12 cellular contexts compared by ENCODE assay signal in genomic region chr1:53619811-53620619, GRCh38.
DNase-seq lines count a peak whose midpoint lies in the region; ATAC-seq lines count a peak whose summit lies in the region.
"Had no signal": no experiment of that assay in that cellular context is flagged by ENCODE, and none has a peak within 500 bp of the region (broad histone marks: within the 10 kb centered on the region; RNA-seq: fewer than 3 reads in every experiment).

No MANE protein-coding gene starts in this region.

- DNase-seq in NCI-H524 (lab: John Stamatoyannopoulos, UW), result peak; percentile 35 to 52
- no peak for DNase-seq in NCI-H524 treated with DMSO at 0.1 percent for 48 hours (lab: John Stamatoyannopoulos, UW)
- peak; percentile 5 for DNase-seq in adipocyte (ENCODE audit: low read depth)
- DNase-seq in inferior parietal cortex (ENCODE audit: extremely low spot score), result peak; percentile 7
- DNase-seq in superior temporal gyrus (ENCODE audit: extremely low spot score), result peak; percentile 55
- no peak for DNase-seq in NCI-H1436 treated with DMSO at 0.1 percent for 48 hours (lab: John Stamatoyannopoulos, UW)
- no peak for DNase-seq in activated gamma-delta T cell (lab: John Stamatoyannopoulos, UW)
- DNase-seq: activated naive CD8-positive, alpha-beta T cell treated with anti-CD3 and anti-CD28 coated beads for 36 hours; left ventricle myocardium inferior; NCI-H1417 had no signal

- H3K4me3 ChIP-seq in adipocyte (ENCODE audit: low read length), result no peak overlapping the region
- H3K4me3 ChIP-seq: esophagus muscularis mucosa, left ventricle myocardium inferior had no signal

- no peak overlapping the region for H3K9ac ChIP-seq in adipocyte (ENCODE audit: low read length)

- ATAC-seq in GM18873 (IDR thresholded peaks at IDR 0.05; ENCODE audit: low FRiP score, unreplicated experiment), result no peak

- peaks cover 4% of the 10 kb centered on the region for H3K4me1 ChIP-seq in adipocyte (ENCODE audit: control insufficient read depth, insufficient read depth, low read length)
- H3K4me1 ChIP-seq: left ventricle myocardium inferior had no signal

- H3K9me3 ChIP-seq in adipocyte (ENCODE audit: control insufficient read depth, low read length), result no peaks in the 10 kb centered on the region
- H3K9me3 ChIP-seq: esophagus muscularis mucosa had no signal

- no peaks in the 10 kb centered on the region for H3K36me3 ChIP-seq in adipocyte (ENCODE audit: control insufficient read depth, insufficient read depth, low read length, severe bottlenecking)
- H3K36me3 ChIP-seq: esophagus muscularis mucosa, left ventricle myocardium inferior had no signal

- H3K27me3 ChIP-seq in adipocyte (replicated peaks; ENCODE audit: control insufficient read depth, insufficient read depth, low read length), result no peaks in the 10 kb centered on the region
- H3K27me3 ChIP-seq: esophagus muscularis mucosa had no signal

Comparison
In these comparisons a context has a peak if more than half of its experiments do, and no peak if none do; other contexts are left out.
1. DNase-seq: peak in NCI-H524 (2 of 2), adipocyte (single experiment), inferior parietal cortex (single experiment) and superior temporal gyrus (single experiment); none in NCI-H524 treated with DMSO at 0.1 percent for 48 hours (single experiment), NCI-H1436 treated with DMSO at 0.1 percent for 48 hours (single experiment) and activated gamma-delta T cell (single experiment).